ENCODE assay signal across 8 cellular contexts in genomic region chrX:65406532-65406931, GRCh38.
DNase-seq lines count a peak whose midpoint lies in the region; ATAC-seq and TF ChIP-seq lines count a peak whose summit lies in the region.

No MANE protein-coding gene starts in this region.

- no peak overlapping the region for H2BK15ac ChIP-seq in mesendoderm (replicated peaks; ENCODE audit: low read depth)

- no peak overlapping the region for H2AK5ac ChIP-seq in mesendoderm (ENCODE audit: low read length)

- H3K4ac ChIP-seq in mesendoderm (ENCODE audit: low read depth, low read length): no peak overlapping the region

- peaks cover 40% of the 10 kb centered on the region for H3K27me3 Mint-ChIP-seq in activated CD8-positive, alpha-beta memory T cell treated with anti-CD3 and anti-CD28 coated beads, Interleukin-2, amount 10 ng/mL, durations not matched to agents 7 days and 5 days
- peaks cover 39% of the 10 kb centered on the region for H3K27me3 Mint-ChIP-seq in activated naive CD4-positive, alpha-beta T cell treated with anti-CD3 and anti-CD28 coated beads, Interleukin-2, amount 10 ng/mL, durations not matched to agents 7 days and 5 days

- peak overlapping the region; percentile 62 for H3K4me3 Mint-ChIP-seq in activated CD8-positive, alpha-beta memory T cell treated with anti-CD3 and anti-CD28 coated beads, Interleukin-2, amount 10 ng/mL, durations not matched to agents 7 days and 5 days
- peak overlapping the region; percentile 66 for H3K4me3 Mint-ChIP-seq in activated naive CD4-positive, alpha-beta T cell treated with anti-CD3 and anti-CD28 coated beads, Interleukin-2, amount 10 ng/mL, durations not matched to agents 7 days and 5 days

- intact Hi-C loops in tibial artery (cut with DNase I; ENCODE audit: low total_unique reads) (no loop called here), thyroid gland (cut with DNase I) (no loop called here)

- H3K36me3 Mint-ChIP-seq in activated CD8-positive, alpha-beta memory T cell treated with anti-CD3 and anti-CD28 coated beads, Interleukin-2, amount 10 ng/mL, durations not matched to agents 7 days and 5 days: no peaks in the 10 kb centered on the region
- no peaks in the 10 kb centered on the region for H3K36me3 Mint-ChIP-seq in activated naive CD4-positive, alpha-beta T cell treated with anti-CD3 and anti-CD28 coated beads, Interleukin-2, amount 10 ng/mL, durations not matched to agents 7 days and 5 days

- no peak overlapping the region for H3K9ac ChIP-seq in mesendoderm (ENCODE audit: low read length)

- DNase-seq in activated CD8-positive, alpha-beta memory T cell treated with anti-CD3 and anti-CD28 coated beads, Interleukin-2, amount 10 ng/mL, durations not matched to agents 7 days and 5 days: peak; percentile 43
- DNase-seq in activated CD8-positive, alpha-beta memory T cell treated with anti-CD3 and anti-CD28 coated beads for 24 hours: no peak
- DNase-seq in activated naive CD4-positive, alpha-beta T cell treated with anti-CD3 and anti-CD28 coated beads, Interleukin-2, amount 10 ng/mL, durations not matched to agents 7 days and 5 days: peak; percentile 40
- DNase-seq in mesendoderm: peak; percentile 23
- no peak for DNase-seq in tibial artery
- DNase-seq in thyroid gland: no peak
- no peak for DNase-seq in NCI-H524 treated with DMSO at 0.1 percent for 48 hours (lab: John Stamatoyannopoulos, UW)

- H4K8ac ChIP-seq in mesendoderm (ENCODE audit: low read depth, low read length): no peak overlapping the region

- H3K27ac ChIP-seq in mesendoderm (ENCODE audit: low read depth, low read length): no peak overlapping the region
- no peak overlapping the region for H3K27ac ChIP-seq in tibial artery
- H3K27ac ChIP-seq in thyroid gland: no peak overlapping the region

- H3K4me3 ChIP-seq in mesendoderm (ENCODE audit: low read length) (no peak overlapping the region), tibial artery (peak overlapping the region; percentile 16 to 30), thyroid gland (replicated peaks in 1 of 3) (no peak overlapping the region)

- H3K23ac ChIP-seq in mesendoderm (ENCODE audit: low read length): no peak overlapping the region

- H3K9me3 ChIP-seq in tibial artery: peaks cover 0 to 56% (median 15%) of the 10 kb centered on the region in 3 donors
- no peaks in the 10 kb centered on the region for H3K9me3 ChIP-seq in thyroid gland

- no peak overlapping the region for H3K4me2 ChIP-seq in mesendoderm (ENCODE audit: low read length)

- TF ChIP-seq CTCF in tibial artery (IDR thresholded peaks at IDR 0.05): no peak
- TF ChIP-seq CTCF in thyroid gland (IDR thresholded peaks at IDR 0.05): no peak

- no peaks in the 10 kb centered on the region for H3K79me1 ChIP-seq in mesendoderm (ENCODE audit: low read length)

- no peak overlapping the region for H2BK120ac ChIP-seq in mesendoderm (ENCODE audit: low read depth, low read length)

- H3K27me3 ChIP-seq in mesendoderm (ENCODE audit: insufficient read depth, low read length, poor library complexity): no peaks in the 10 kb centered on the region
- no peaks in the 10 kb centered on the region for H3K27me3 ChIP-seq in tibial artery
- H3K27me3 ChIP-seq in thyroid gland: no peaks in the 10 kb centered on the region

- no peak overlapping the region for H3K18ac ChIP-seq in mesendoderm (ENCODE audit: low read length)

- peak; percentile 65 for ATAC-seq in activated CD8-positive, alpha-beta memory T cell treated with anti-CD3 and anti-CD28 coated beads, Interleukin-2, amount 10 ng/mL, durations not matched to agents 7 days and 5 days
- no peak for ATAC-seq in GM19324 (IDR thresholded peaks at IDR 0.05; ENCODE audit: low FRiP score, unreplicated experiment)

- TF ChIP-seq POLR2A in thyroid gland (IDR thresholded peaks at IDR 0.05): no peak

- H3K36me3 ChIP-seq in mesendoderm (ENCODE audit: control insufficient read depth, insufficient read depth, low read length) (no peaks in the 10 kb centered on the region), tibial artery (peaks cover 0 to 7% (median 0%) of the 10 kb centered on the region in 3 donors), thyroid gland (no peaks in the 10 kb centered on the region)

- H3K79me2 ChIP-seq in mesendoderm (ENCODE audit: control insufficient read depth, insufficient read depth, low read length): no peaks in the 10 kb centered on the region

- WGBS in mesendoderm (ENCODE audit: extremely low coverage, insufficient coverage, low lambda C conversion rate): no CpG with 5 or more reads among the region's 52 CpGs
- 1 to 4% methylated on average over 3 to 16 of the region's 52 CpGs for WGBS in thyroid gland, 2 donors

- peaks cover 1% of the 10 kb centered on the region for H3K4me1 Mint-ChIP-seq in activated CD8-positive, alpha-beta memory T cell treated with anti-CD3 and anti-CD28 coated beads, Interleukin-2, amount 10 ng/mL, durations not matched to agents 7 days and 5 days
- peaks cover 7% of the 10 kb centered on the region for H3K4me1 Mint-ChIP-seq in activated naive CD4-positive, alpha-beta T cell treated with anti-CD3 and anti-CD28 coated beads, Interleukin-2, amount 10 ng/mL, durations not matched to agents 7 days and 5 days

- H3K56ac ChIP-seq in mesendoderm (ENCODE audit: low read length): no peak overlapping the region

- no peaks in the 10 kb centered on the region for H3K9me3 Mint-ChIP-seq in activated CD8-positive, alpha-beta memory T cell treated with anti-CD3 and anti-CD28 coated beads, Interleukin-2, amount 10 ng/mL, durations not matched to agents 7 days and 5 days (ENCODE audit: low read depth)
- H3K9me3 Mint-ChIP-seq in activated naive CD4-positive, alpha-beta T cell treated with anti-CD3 and anti-CD28 coated beads, Interleukin-2, amount 10 ng/mL, durations not matched to agents 7 days and 5 days: no peaks in the 10 kb centered on the region

- CTCF ChIA-PET in activated CD8-positive, alpha-beta memory T cell treated with anti-CD3 and anti-CD28 coated beads, Interleukin-2, amount 10 ng/mL, durations not matched to agents 7 days and 5 days (lab: Charles Lee): no interaction called here
- CTCF ChIA-PET in activated naive CD4-positive, alpha-beta T cell treated with anti-CD3 and anti-CD28 coated beads, Interleukin-2, amount 10 ng/mL, durations not matched to agents 7 days and 5 days (lab: Charles Lee): no interaction called here

- H3K4me1 ChIP-seq in mesendoderm (ENCODE audit: control insufficient read depth, low read depth, low read length): no peaks in the 10 kb centered on the region
- H3K4me1 ChIP-seq in tibial artery: no peaks in the 10 kb centered on the region
- H3K4me1 ChIP-seq in thyroid gland: no peaks in the 10 kb centered on the region

- no peak overlapping the region for H3K27ac Mint-ChIP-seq in activated CD8-positive, alpha-beta memory T cell treated with anti-CD3 and anti-CD28 coated beads, Interleukin-2, amount 10 ng/mL, durations not matched to agents 7 days and 5 days
- peak overlapping the region; percentile 65 for H3K27ac Mint-ChIP-seq in activated naive CD4-positive, alpha-beta T cell treated with anti-CD3 and anti-CD28 coated beads, Interleukin-2, amount 10 ng/mL, durations not matched to agents 7 days and 5 days

- H4K5ac ChIP-seq in mesendoderm (ENCODE audit: low read length): no peak overlapping the region

- no peak overlapping the region for H2BK5ac ChIP-seq in mesendoderm (ENCODE audit: low read length)

Comparison
In these comparisons a context has a peak if more than half of its experiments do, and no peak if none do; other contexts are left out.
1. DNase-seq: peak in activated CD8-positive, alpha-beta memory T cell treated with anti-CD3 and anti-CD28 coated beads, Interleukin-2, amount 10 ng/mL, durations not matched to agents 7 days and 5 days (single experiment), activated naive CD4-positive, alpha-beta T cell treated with anti-CD3 and anti-CD28 coated beads, Interleukin-2, amount 10 ng/mL, durations not matched to agents 7 days and 5 days (single experiment) and mesendoderm (single experiment); none in activated CD8-positive, alpha-beta memory T cell treated with anti-CD3 and anti-CD28 coated beads for 24 hours (single experiment), tibial artery (0 of 2), thyroid gland (0 of 2) and NCI-H524 treated with DMSO at 0.1 percent for 48 hours (single experiment).
2. H3K4me3 ChIP-seq: peak in tibial artery (2 of 2); none in mesendoderm (single experiment) and thyroid gland (0 of 3).